In the genomic region with DNA sequence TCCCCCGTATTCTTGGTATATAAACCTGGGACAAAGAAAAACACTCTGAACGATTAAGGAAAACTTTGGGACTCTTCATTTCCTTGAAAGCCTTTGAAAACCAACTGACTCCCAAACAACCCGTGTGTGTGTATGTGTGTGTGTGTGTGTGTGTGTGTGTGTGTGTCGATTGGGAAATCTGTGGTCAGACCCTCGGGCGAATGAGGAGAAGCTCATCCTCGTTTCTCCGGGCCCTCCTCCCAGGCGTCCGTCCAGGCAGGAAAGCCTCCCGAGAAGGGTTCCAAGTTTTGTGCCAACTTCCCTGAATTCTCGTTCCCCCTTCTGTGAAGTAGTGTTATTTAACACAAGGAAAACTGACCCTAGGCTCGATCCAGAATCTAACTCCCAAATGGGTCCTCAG, we compare ENCODE assay signal across 8 cellular contexts.
DNase-seq lines count a peak whose midpoint lies in the region; ATAC-seq and TF ChIP-seq lines count a peak whose summit lies in the region.
"Not testable (repeated sequence)": the region's sequence is repeated elsewhere in the genome, so short reads cannot be mapped to it uniquely, and the experiment has no call there.

No MANE protein-coding gene starts in this region.

- H3K14ac ChIP-seq in mesenchymal stem cell (ENCODE audit: low read length in 2 of 2), result not testable (repeated sequence)

- not testable (repeated sequence) for H4K20me1 ChIP-seq in PC-9 (ENCODE audit: insufficient read depth)

- H4K91ac ChIP-seq in mesenchymal stem cell (ENCODE audit: low read length), result not testable (repeated sequence)

- not testable (repeated sequence) for H3K36me3 ChIP-seq in PC-9 (ENCODE audit: low read depth); brain microvascular endothelial cell (replicated peaks); esophagus muscularis mucosa; mesenchymal stem cell (ENCODE audit: control insufficient read depth in 1 of 2, insufficient read depth in 2 of 2, low read depth in 1 of 2, low read length in 2 of 2); transverse colon

- H3K23ac ChIP-seq in mesenchymal stem cell (ENCODE audit: low read length in 2 of 2), result not testable (repeated sequence)

- CTCF ChIA-PET in PC-9 (lab: Charles Lee), result not testable (repeated sequence)

- DNase-seq in AG10803 (ENCODE audit: low read depth) (peak; percentile 85), brain microvascular endothelial cell (peak; percentile 60), esophagus muscularis mucosa (ENCODE audit: extremely low spot score) (peak; percentile 88), left ventricle myocardium superior (peak; percentile 30), mesenchymal stem cell (peak; percentile 47), retina (peak; percentile 0), transverse colon (peak; percentile 25)
- DNase-seq in PC-9, result not testable (repeated sequence)

- POLR2A ChIA-PET in PC-9 (lab: Charles Lee; ENCODE audit: unreplicated experiment), result not testable (repeated sequence)

- H3F3A ChIP-seq in PC-9 (ENCODE audit: insufficient read depth, low read depth), result not testable (repeated sequence)

- not testable (repeated sequence) for H3K79me2 ChIP-seq in PC-9 (ENCODE audit: low read depth)

- not testable (repeated sequence) for H3K9me2 ChIP-seq in PC-9 (ENCODE audit: insufficient read depth)

- H2AK5ac ChIP-seq in mesenchymal stem cell (ENCODE audit: low read length, severe bottlenecking), result not testable (repeated sequence)

- not testable (repeated sequence) for H2BK5ac ChIP-seq in mesenchymal stem cell (ENCODE audit: low read depth, low read length, poor library complexity, severe bottlenecking)

- not testable (repeated sequence) for TF ChIP-seq CTCF in AG10803 (conservative IDR thresholded peaks at IDR 0.05; ENCODE audit: low read length); PC-9 (conservative IDR thresholded peaks at IDR 0.05); brain microvascular endothelial cell (IDR thresholded peaks at IDR 0.05; ENCODE audit: low read depth, low read length, missing control alignments); esophagus muscularis mucosa (IDR thresholded peaks at IDR 0.05); transverse colon (IDR thresholded peaks at IDR 0.05)

- no CpG with 5 or more reads among the region's 13 CpGs for WGBS in esophagus muscularis mucosa
- WGBS in mesenchymal stem cell, result no CpG with 5 or more reads among the region's 13 CpGs
- WGBS in transverse colon (ENCODE audit: low coverage in 1 of 2), 2 donors, result 44% methylated on average over 8 of the region's 13 CpGs; no CpG with 5 or more reads in 1 of the 2 donors

- not testable (repeated sequence) for H3K79me1 ChIP-seq in mesenchymal stem cell (replicated peaks; ENCODE audit: low read length, poor library complexity, severe bottlenecking)

- in situ Hi-C loops in brain microvascular endothelial cell (cut with HindIII; ENCODE audit: low pct_ligation_motif_present, low sequenced_read_pairs); transverse colon (cut with MboI; ENCODE audit: low pct_ligation_motif_present in 1 of 4, low pct_unique_long_range_greater_than_20kb in 1 of 4, low sequenced_read_pairs in 3 of 4): not testable (repeated sequence)

- H3K4me3 ChIP-seq in AG10803 (ENCODE audit: low read length); PC-9; esophagus muscularis mucosa; mesenchymal stem cell (ENCODE audit: insufficient read depth in 1 of 2, low read depth in 1 of 2, low read length in 2 of 2); transverse colon: not testable (repeated sequence)
- peak overlapping the region; percentile 9 for H3K4me3 ChIP-seq in brain microvascular endothelial cell (ENCODE audit: low read depth, low read length)

- H2BK120ac ChIP-seq in mesenchymal stem cell (ENCODE audit: low read depth, low read length), result not testable (repeated sequence)

- H2AFZ ChIP-seq in PC-9; mesenchymal stem cell (ENCODE audit: low read depth, low read length): not testable (repeated sequence)

- not testable (repeated sequence) for H3K18ac ChIP-seq in mesenchymal stem cell (ENCODE audit: low read depth in 1 of 2, low read length in 2 of 2)

- not testable (repeated sequence) for H3K9ac ChIP-seq in mesenchymal stem cell (ENCODE audit: low read length)

- intact Hi-C loops in PC-9 (cut with micrococcal nuclease; ENCODE audit: unreplicated experiment); esophagus muscularis mucosa (cut with DNase I); left ventricle myocardium superior (cut with micrococcal nuclease); transverse colon (cut with DNase I; ENCODE audit: low total_unique reads): not testable (repeated sequence)

- peak; percentile 16 for ATAC-seq in left ventricle myocardium superior

- not testable (repeated sequence) for H3K4me2 ChIP-seq in PC-9; mesenchymal stem cell (ENCODE audit: low read length, poor library complexity, severe bottlenecking)

- not testable (repeated sequence) for H3K4ac ChIP-seq in mesenchymal stem cell (ENCODE audit: low read depth in 1 of 2, low read length in 2 of 2)

- H4K8ac ChIP-seq in mesenchymal stem cell (ENCODE audit: low read length), result not testable (repeated sequence)

- not testable (repeated sequence) for TF ChIP-seq EP300 in esophagus muscularis mucosa (IDR thresholded peaks at IDR 0.05); transverse colon (IDR thresholded peaks at IDR 0.05; ENCODE audit: low read depth)

- not testable (repeated sequence) for TF ChIP-seq POLR2A in esophagus muscularis mucosa (IDR thresholded peaks at IDR 0.05; ENCODE audit: low read depth); transverse colon (IDR thresholded peaks at IDR 0.05)

- H3K27ac ChIP-seq in PC-9; brain microvascular endothelial cell; mesenchymal stem cell (ENCODE audit: low read length, poor library complexity, severe bottlenecking); transverse colon: not testable (repeated sequence)
- peak overlapping the region in 2 of 4 donors; percentile 51 to 68 for H3K27ac ChIP-seq in esophagus muscularis mucosa (replicated peaks in 1 of 4)

- TSS peak; percentile 56 for BruUV-seq in PC-9 (replicated peaks; lab: Mats Ljungman, UMichigan)

- H2BK15ac ChIP-seq in mesenchymal stem cell (ENCODE audit: low read depth, poor library complexity, severe bottlenecking), result not testable (repeated sequence)

- H2BK12ac ChIP-seq in mesenchymal stem cell (ENCODE audit: low read length in 2 of 2), result not testable (repeated sequence)

- H3K27me3 ChIP-seq in PC-9 (ENCODE audit: insufficient read depth, low read depth); brain microvascular endothelial cell (replicated peaks); esophagus muscularis mucosa; mesenchymal stem cell (ENCODE audit: control insufficient read depth in 1 of 2, insufficient read depth in 1 of 2, low read length in 2 of 2); transverse colon: not testable (repeated sequence)

- not testable (repeated sequence) for H3K9me3 ChIP-seq in PC-9 (ENCODE audit: insufficient read depth, low read depth); esophagus muscularis mucosa; mesenchymal stem cell (ENCODE audit: control insufficient read depth, low read length); transverse colon

- H3K4me1 ChIP-seq in PC-9 (replicated peaks; ENCODE audit: insufficient read depth); esophagus muscularis mucosa; mesenchymal stem cell (ENCODE audit: control insufficient read depth, insufficient read depth, low read depth, low read length); transverse colon: not testable (repeated sequence)
